8 cellular contexts compared by ENCODE assay signal in the genomic region with DNA sequence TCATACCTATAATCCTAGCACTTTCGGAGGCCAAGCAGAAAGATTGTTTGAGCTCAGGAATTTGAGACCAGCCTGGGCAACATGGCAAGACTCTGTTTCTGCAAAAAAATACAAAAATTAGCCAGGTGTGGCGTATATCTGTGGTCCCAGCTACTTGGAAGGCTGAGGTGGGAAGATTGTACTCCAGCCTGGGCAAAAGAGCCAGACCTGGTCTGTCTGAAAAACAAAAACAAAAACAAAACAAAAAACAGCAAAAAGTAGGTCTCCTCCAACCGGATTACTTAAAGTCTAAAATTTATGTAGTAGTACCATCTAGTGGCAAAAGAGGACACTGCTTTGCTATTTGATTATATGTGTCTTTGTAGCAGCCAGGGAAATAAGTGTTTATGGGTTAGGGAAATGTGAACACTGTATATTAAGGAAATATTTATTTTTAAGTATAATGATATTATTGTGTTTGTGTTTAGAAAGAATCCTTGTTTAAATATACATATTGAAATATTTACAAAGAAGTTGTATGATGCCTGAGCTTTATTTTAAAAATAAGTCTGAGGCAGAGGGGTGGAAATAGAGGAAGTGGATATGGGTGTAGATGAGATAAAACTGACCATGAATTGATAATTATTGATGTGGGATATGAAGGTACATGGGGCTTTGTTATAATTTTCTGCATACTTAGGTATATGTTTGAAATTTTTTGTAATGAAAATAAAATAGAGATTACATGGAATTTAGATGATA. TPM values are rescaled to one million over a fixed set of nuclear protein-coding genes. Genes with fewer than 3 reads are reported as not detected.
DNase-seq lines count a peak whose midpoint lies in the region; ATAC-seq and TF ChIP-seq lines count a peak whose summit lies in the region.

No MANE protein-coding gene starts in this region.

- POLR2A ChIA-PET in RWPE1 (lab: Yijun Ruan, JAX; ENCODE audit: low non-redundant PET): no interaction called here

- no peak overlapping the region for H3K27ac ChIP-seq in RWPE1

- CTCF ChIA-PET in RWPE1 (lab: Yijun Ruan, JAX): interaction anchor here (0.5 to 2.6 kb wide), 25 partner anchors 8 to 583 kb away, joined by 3 to 60 read pairs (median 5); partner anchors contain the start of gene APC

- peaks cover 2% of the 10 kb centered on the region for H3K4me1 Mint-ChIP-seq in mesothelial cell of epicardium

- H3K4me3 ChIP-seq in Jurkat, Clone E6-1 (ENCODE audit: low read length): no peak overlapping the region

- H3K27me3 Mint-ChIP-seq in mesothelial cell of epicardium (ENCODE audit: low read depth): no peaks in the 10 kb centered on the region

- peaks cover 17% of the 10 kb centered on the region for H3K36me3 Mint-ChIP-seq in mesothelial cell of epicardium

- no peak overlapping the region for H3K27ac Mint-ChIP-seq in mesothelial cell of epicardium

- H3K4me3 Mint-ChIP-seq in mesothelial cell of epicardium: no peak overlapping the region

- peak; percentile 87 for TF ChIP-seq CTCF in RWPE1 (conservative IDR thresholded peaks at IDR 0.05; ENCODE audit: low read depth)
- TF ChIP-seq CTCF in mesothelial cell of epicardium (IDR thresholded peaks at IDR 0.05; ENCODE audit: unreplicated experiment): peak; percentile 82

- no peaks in the 10 kb centered on the region for H3K9me3 Mint-ChIP-seq in mesothelial cell of epicardium

- peak; percentile 92 for ATAC-seq in GM21723 (IDR thresholded peaks at IDR 0.05; ENCODE audit: unreplicated experiment)

- DNase-seq in NCI-H510A treated with DMSO at 0.1 percent for 48 hours (lab: John Stamatoyannopoulos, UW): peak; percentile 65
- DNase-seq in NCI-H510A (lab: John Stamatoyannopoulos, UW): no peak
- peak; percentile 64 for DNase-seq in Jurkat, Clone E6-1 (ENCODE audit: low read depth, low spot score)
- peak; percentile 67 for DNase-seq in RWPE1 (ENCODE audit: low spot score)
- DNase-seq in ecto neural progenitor cell (ENCODE audit: low spot score): peak; percentile 47
- no peak for DNase-seq in mesothelial cell of epicardium (ENCODE audit: low spot score in 2 of 2, unreplicated experiment in 2 of 2)
- no peak for DNase-seq in NCI-H1048 (lab: John Stamatoyannopoulos, UW)

RNA-seq across cellular contexts. Expression of gene APC, which starts 20.0 kb away (rescaled TPM):
- 10.8 TPM for polyA plus RNA-seq in Jurkat, Clone E6-1 (2012; ENCODE audit: insufficient read depth, insufficient read length)
- total RNA-seq in mesothelial cell of epicardium: 53.7 to 56.3 TPM (median 54.6 TPM) in 3 replicates

Comparison
In these comparisons a context has a peak if more than half of its experiments do, and no peak if none do; other contexts are left out.
1. DNase-seq: peak in NCI-H510A treated with DMSO at 0.1 percent for 48 hours (single experiment), Jurkat, Clone E6-1 (single experiment), RWPE1 (single experiment) and ecto neural progenitor cell (single experiment); none in NCI-H510A (single experiment), mesothelial cell of epicardium (0 of 2) and NCI-H1048 (single experiment).